In genomic region chr7:84142726-84143125, GRCh38 we compare ENCODE assay signal across 21 cellular contexts. TPM values are rescaled to one million over a fixed set of nuclear protein-coding genes. Genes with fewer than 3 reads are reported as not detected.
DNase-seq lines count a peak whose midpoint lies in the region; ATAC-seq, FAIRE-seq and TF ChIP-seq lines count a peak whose summit lies in the region.
"Had no signal": no experiment of that assay in that cellular context is flagged by ENCODE, and none has a peak within 500 bp of the region (broad histone marks: within the 10 kb centered on the region; RNA-seq: fewer than 3 reads in every experiment).

No MANE protein-coding gene starts in this region.

- ATAC-seq in HepG2 (no peak), right lobe of liver (no peak), K562 (no peak), upper lobe of left lung (ENCODE audit: low FRiP score in 2 of 2) (no peak)
- ATAC-seq: Right ventricle myocardium inferior had no signal

- H3K9ac ChIP-seq in HepG2 (ENCODE audit: insufficient read depth, low read depth, low read length) (no peak overlapping the region), K562 (ENCODE audit: insufficient read depth in 1 of 2, low read depth in 2 of 2, low read length in 2 of 2) (no peak overlapping the region), iPS-18a (ENCODE audit: low read length) (no peak overlapping the region)

- H3K4me3 ChIP-seq in HepG2 (replicated peaks in 1 of 3; ENCODE audit: insufficient read depth in 1 of 3, low read depth in 2 of 3, low read length in 3 of 3) (no peak overlapping the region), right lobe of liver (no peak overlapping the region), K562 (no peak overlapping the region), iPS-18a (ENCODE audit: low read length) (no peak overlapping the region), upper lobe of left lung (no peak overlapping the region), lower leg skin (ENCODE audit: low read depth, poor library complexity, severe bottlenecking) (no peak overlapping the region)
- H3K4me3 ChIP-seq: HAP-1, SJSA1 had no signal

- H3K79me2 ChIP-seq in HepG2 (ENCODE audit: insufficient read depth, low read length) (no peaks in the 10 kb centered on the region), K562 (ENCODE audit: control insufficient read depth, insufficient read depth, low read length) (no peaks in the 10 kb centered on the region)

- H3K9me1 ChIP-seq in K562 (ENCODE audit: control insufficient read depth, insufficient read depth, low read length): no peaks in the 10 kb centered on the region

- H3K9me3 ChIP-seq in HepG2 (ENCODE audit: low read length): no peaks in the 10 kb centered on the region
- no peaks in the 10 kb centered on the region for H3K9me3 ChIP-seq in right lobe of liver
- no peaks in the 10 kb centered on the region for H3K9me3 ChIP-seq in K562 (replicated peaks; ENCODE audit: control insufficient read depth, insufficient read depth, low read depth, low read length)
- no peaks in the 10 kb centered on the region for H3K9me3 ChIP-seq in iPS-18a (ENCODE audit: control insufficient read depth, low read depth, low read length)
- no peaks in the 10 kb centered on the region for H3K9me3 ChIP-seq in upper lobe of left lung
- H3K9me3 ChIP-seq: HAP-1, SJSA1 had no signal

- CTCF ChIA-PET in HepG2 (lab: Yijun Ruan, JAX; ENCODE audit: low intra/inter-chr PET ratio, low total read pairs): no interaction called here
- CTCF ChIA-PET in K562 (lab: Yijun Ruan, JAX; ENCODE audit: low intra/inter-chr PET ratio): no interaction called here

- TF ChIP-seq RAD21 in HepG2 (CRISPR knock-in tag; IDR thresholded peaks at IDR 0.05): no peak
- TF ChIP-seq RAD21 in K562 (CRISPR knock-in tag; conservative IDR thresholded peaks at IDR 0.05 in 1 of 2, IDR thresholded peaks at IDR 0.05 in 1 of 2): no peak

- H3K36me3 ChIP-seq in HepG2 (replicated peaks in 1 of 2; ENCODE audit: control insufficient read depth in 1 of 2, insufficient read depth in 2 of 2, low read length in 2 of 2): no peaks in the 10 kb centered on the region
- H3K36me3 ChIP-seq in right lobe of liver: no peaks in the 10 kb centered on the region
- H3K36me3 ChIP-seq in K562 (ENCODE audit: control insufficient read depth, insufficient read depth, low read length): no peaks in the 10 kb centered on the region
- H3K36me3 ChIP-seq in iPS-18a (ENCODE audit: control insufficient read depth, low read depth, low read length): no peaks in the 10 kb centered on the region
- H3K36me3 ChIP-seq in upper lobe of left lung: no peaks in the 10 kb centered on the region
- H3K36me3 ChIP-seq: HAP-1, SJSA1 had no signal

- intact Hi-C loops in HepG2 (cut with micrococcal nuclease; ENCODE audit: unreplicated experiment) (loop anchor here (5.0 kb wide), 1 partner anchor 100 kb away; no protein-coding TSS in a partner anchor), right lobe of liver (cut with DNase I) (no loop called here), K562 (cut with micrococcal nuclease) (no loop called here), lower leg skin (cut with DNase I; ENCODE audit: low total_unique reads) (no loop called here)

- no TSS peak for BruUV-seq in HepG2 (replicated peaks; lab: Mats Ljungman, UMichigan)
- BruUV-seq in K562 (replicated peaks; lab: Mats Ljungman, UMichigan): no TSS peak

- TF ChIP-seq CTCF in HepG2 (CRISPR knock-in tag; IDR thresholded peaks at IDR 0.05) (no peak), right lobe of liver (IDR thresholded peaks at IDR 0.05) (no peak), K562 (IDR thresholded peaks at IDR 0.05 in 2 of 3, conservative IDR thresholded peaks at IDR 0.05 in 1 of 3; ENCODE audit: insufficient read depth in 2 of 3, low read depth in 1 of 3, low read length in 3 of 3) (no peak), upper lobe of left lung (IDR thresholded peaks at IDR 0.05) (no peak), lower leg skin (IDR thresholded peaks at IDR 0.05) (no peak)

- H4K20me1 ChIP-seq in HepG2 (ENCODE audit: insufficient read depth, low read length) (no peaks in the 10 kb centered on the region), K562 (replicated peaks; ENCODE audit: control insufficient read depth, insufficient read depth, low read length) (no peaks in the 10 kb centered on the region)

- TF ChIP-seq EP300 in HepG2 (IDR thresholded peaks at IDR 0.05; ENCODE audit: low read depth in 2 of 2, low read length in 2 of 2) (no peak), HepG2 (CRISPR knock-in tag; IDR thresholded peaks at IDR 0.05; ENCODE audit: borderline replicate concordance) (no peak), K562 (IDR thresholded peaks at IDR 0.05; ENCODE audit: low read length) (no peak), upper lobe of left lung (IDR thresholded peaks at IDR 0.05) (no peak)

- H3K27me3 ChIP-seq in HepG2 (ENCODE audit: control insufficient read depth in 1 of 2, insufficient read depth in 2 of 2, low read length in 2 of 2): no peaks in the 10 kb centered on the region
- H3K27me3 ChIP-seq in right lobe of liver: no peaks in the 10 kb centered on the region
- H3K27me3 ChIP-seq in K562 (ENCODE audit: control insufficient read depth in 2 of 2, insufficient read depth in 2 of 2, low read length in 2 of 2): no peaks in the 10 kb centered on the region
- no peaks in the 10 kb centered on the region for H3K27me3 ChIP-seq in iPS-18a (ENCODE audit: control insufficient read depth, insufficient read depth, low read length)
- no peaks in the 10 kb centered on the region for H3K27me3 ChIP-seq in upper lobe of left lung
- H3K27me3 ChIP-seq: SJSA1 had no signal

- TF ChIP-seq POLR2A in HepG2 (IDR thresholded peaks at IDR 0.05; ENCODE audit: insufficient read depth in 1 of 2, low read depth in 2 of 2, low read length in 2 of 2) (no peak), right lobe of liver (IDR thresholded peaks at IDR 0.05) (no peak), K562 (conservative IDR thresholded peaks at IDR 0.05) (no peak), upper lobe of left lung (IDR thresholded peaks at IDR 0.05) (no peak), lower leg skin (IDR thresholded peaks at IDR 0.05) (no peak)

- no peak overlapping the region for H3K4me2 ChIP-seq in HepG2 (ENCODE audit: low read depth, low read length)
- no peak overlapping the region for H3K4me2 ChIP-seq in K562 (ENCODE audit: insufficient read depth, low read length)

- 68% methylated on average over 3 of the region's 3 CpGs for WGBS in HepG2 (ENCODE audit: low lambda C conversion rate)
- 42% methylated on average over 3 of the region's 3 CpGs for WGBS in right lobe of liver (ENCODE audit: insufficient coverage, low coverage, low lambda C conversion rate, missing lambda C conversion rate)
- 3% methylated on average over 3 of the region's 3 CpGs for WGBS in K562 (ENCODE audit: insufficient coverage, low coverage, missing lambda C conversion rate)
- WGBS in upper lobe of left lung, 2 donors: 75 to 86% methylated on average over 3 of the region's 3 CpGs
- 97 to 98% methylated on average over 3 of the region's 3 CpGs for WGBS in lower leg skin, 2 donors

- H3K4me1 ChIP-seq in HepG2 (ENCODE audit: insufficient read depth, low read length) (peaks cover 20% of the 10 kb centered on the region), right lobe of liver (no peaks in the 10 kb centered on the region), K562 (replicated peaks in 1 of 2; ENCODE audit: control insufficient read depth in 2 of 2, insufficient read depth in 2 of 2, low read length in 2 of 2) (no peaks in the 10 kb centered on the region), iPS-18a (ENCODE audit: control insufficient read depth, low read depth, low read length) (peaks cover 46% of the 10 kb centered on the region), upper lobe of left lung (no peaks in the 10 kb centered on the region)

- H2AFZ ChIP-seq in HepG2 (ENCODE audit: low read length) (no peak overlapping the region), K562 (ENCODE audit: low read depth, low read length) (no peak overlapping the region)

- DNase-seq in HepG2 (ENCODE audit: low spot score): no peak
- DNase-seq in right lobe of liver: no peak
- DNase-seq in K562 (ENCODE audit: extremely low read depth in 1 of 4, low spot score in 3 of 4): no peak
- no peak for DNase-seq in NCI-H1694 treated with DMSO at 0.1 percent for 48 hours (lab: John Stamatoyannopoulos, UW)
- DNase-seq in upper lobe of left lung: no peak
- no peak for DNase-seq in lower leg skin (ENCODE audit: low spot score in 2 of 2)
- DNase-seq in epidermal melanocyte (ENCODE audit: insufficient read length, low spot score): no peak
- DNase-seq: AML-193, C1 segment of cervical spinal cord, EL, Kasumi-1, NCI-H1694, NCI-H2081 treated with DMSO at 0.1 percent for 48 hours, NCI-H2171 treated with DMSO at 0.1 percent for 48 hours, NCI-H524 treated with DMSO at 0.1 percent for 48 hours had no signal

- POLR2A ChIA-PET in HepG2 (lab: Yijun Ruan, JAX): no interaction called here
- POLR2A ChIA-PET in K562 (lab: Yijun Ruan, JAX): no interaction called here

- no peak for FAIRE-seq in HepG2 (lab: Jason Lieb, UNC)
- no peak for FAIRE-seq in K562 (lab: Jason Lieb, UNC)
- FAIRE-seq: HTR-8/SVneo had no signal

- in situ Hi-C loops in HepG2 (cut with HindIII; ENCODE audit: extremely low pct_ligation_motif_present, low pct_unique_long_range_greater_than_20kb) (no loop called here), K562 (cut with MboI) (no loop called here)

- no peak overlapping the region for H3K27ac ChIP-seq in HepG2 (ENCODE audit: extremely low read length, insufficient read depth, low read length)
- H3K27ac ChIP-seq in right lobe of liver: no peak overlapping the region
- H3K27ac ChIP-seq in K562 (ENCODE audit: extremely low read depth, low read depth, low read length): no peak overlapping the region
- peak overlapping the region; percentile 20 for H3K27ac ChIP-seq in iPS-18a (ENCODE audit: low read length)
- H3K27ac ChIP-seq in upper lobe of left lung: no peak overlapping the region
- H3K27ac ChIP-seq: 22Rv1, SJSA1 had no signal

RNA-seq across cellular contexts. Expression of gene SEMA3A, which starts 51.9 kb away (rescaled TPM):
- total RNA-seq in HepG2 (2016; rRNA removed; fragmentation: Illumina TruSeq; extraction: Trizol) (0.56 and 1.2 TPM in 2 replicates), right lobe of liver (under 1 TPM in 5 of 6 experiments, not detected in 1; 0.12 to 0.57 (median 0.29) TPM), K562 (2014; rRNA removed) (0.50 and 1.3 TPM in 2 replicates), K562 (2014; rRNA removed; fragmentation: Illumina TruSeq; extraction: Trizol) (1.5 and 1.7 TPM in 2 replicates), K562 (2015; rRNA removed; fragmentation: Illumina TruSeq; extraction: Trizol) (3.0 and 3.1 TPM in 2 replicates), K562 (2021) (1.4 and 1.5 TPM in 2 replicates), upper lobe of left lung (1 to 10 TPM; 1.0 to 8.8 (median 3.1) TPM), lower leg skin (1 to 10 TPM in 3 of 4 donors, under 1 TPM in 1; 0.19 to 1.6 (median 1.4) TPM)
- 0.18 TPM in 1 of 2 replicates, not detected in the other for total RNA-seq in HepG2 (2016; cell fraction: cytosol; rRNA removed; fragmentation: Illumina TruSeq; extraction: Trizol; ENCODE audit: low read depth)
- 1.3 and 1.4 TPM in 2 replicates for total RNA-seq in HepG2 (2016; cell fraction: insoluble cytoplasmic fraction; rRNA removed; fragmentation: Illumina TruSeq; extraction: Trizol)
- total RNA-seq in HepG2 (2016; cell fraction: membrane; rRNA removed; fragmentation: Illumina TruSeq; extraction: Trizol): 0.48 and 0.68 TPM in 2 replicates
- 1.2 and 3.6 TPM in 2 replicates for total RNA-seq in HepG2 (2016; cell fraction: nucleus; rRNA removed; fragmentation: Illumina TruSeq; extraction: Trizol)
- polyA plus RNA-seq in HepG2 (2011; rRNA removed) (0.29 and 0.37 TPM in 2 replicates), K562 (2011; rRNA removed) (1.2 and 1.6 TPM in 2 replicates), K562 (2014; fragmentation: Illumina TruSeq; extraction: Trizol) (0.84 and 0.86 TPM in 2 replicates), K562 (2014; fragmentation: Nextera tagmentation; extraction: Ambion mirVana) (under 1 TPM; 0.36 to 0.37 TPM), K562 (2014; rRNA removed) (0.53 and 1.1 TPM in 2 replicates)
- 0.13 and 0.35 TPM in 2 replicates for polyA plus RNA-seq in HepG2 (2011; cell fraction: cytosol; rRNA removed)
- 0.09 and 0.43 TPM in 2 replicates for polyA plus RNA-seq in HepG2 (2011; cell fraction: nucleus; rRNA removed)
- polyA plus RNA-seq in HepG2 (2012): 0.09 and 0.65 TPM in 2 replicates
- 0.01 and 0.02 TPM in 2 replicates for polyA plus RNA-seq in HepG2 (2016; cell fraction: cytosol; fragmentation: Illumina TruSeq; extraction: Trizol; ENCODE audit: low read depth)
- polyA plus RNA-seq in HepG2 (2016; cell fraction: insoluble cytoplasmic fraction; fragmentation: Illumina TruSeq; extraction: Trizol; ENCODE audit: low read depth): 0.39 and 0.48 TPM in 2 replicates
- polyA plus RNA-seq in HepG2 (2016; cell fraction: membrane; fragmentation: Illumina TruSeq; extraction: Trizol; ENCODE audit: low read depth): 0.06 and 0.07 TPM in 2 replicates
- polyA plus RNA-seq in HepG2 (2016; cell fraction: nucleus; fragmentation: Illumina TruSeq; extraction: Trizol; ENCODE audit: insufficient read depth, low read depth): 0.49 and 0.51 TPM in 2 replicates
- polyA minus RNA-seq in HepG2 (2011; rRNA and poly(A)+ RNA removed; ENCODE audit: low replicate concordance): 0.28 and 1.1 TPM in 2 replicates
- polyA minus RNA-seq in HepG2 (2011; cell fraction: cytosol; rRNA and poly(A)+ RNA removed): 0.62 and 0.69 TPM in 2 replicates
- 0.25 and 0.52 TPM in 2 replicates for polyA minus RNA-seq in HepG2 (2011; cell fraction: nucleus; rRNA and poly(A)+ RNA removed)
- total RNA-seq in K562 (2011; cell fraction: chromatin; rRNA removed; ENCODE audit: low replicate concordance): 6.0 and 7.6 TPM in 2 replicates
- 1.0 and 2.5 TPM in 2 replicates for total RNA-seq in K562 (2011; cell fraction: nucleolus; rRNA removed)
- 3.1 and 4.8 TPM in 2 replicates for total RNA-seq in K562 (2011; cell fraction: nucleoplasm; rRNA removed)
- polyA plus RNA-seq in K562 (2011; cell fraction: cytosol; rRNA removed): 0.31 and 0.49 TPM in 2 replicates
- 1.3 and 1.9 TPM in 2 replicates for polyA plus RNA-seq in K562 (2011; cell fraction: nucleus; rRNA removed)
- 1.2 and 1.6 TPM in 2 replicates for polyA plus RNA-seq in K562 (2012)
- 5.8 and 6.2 TPM in 2 replicates for polyA minus RNA-seq in K562 (2011; rRNA and poly(A)+ RNA removed)
- 2.5 and 3.0 TPM in 2 replicates for polyA minus RNA-seq in K562 (2011; cell fraction: cytosol; rRNA and poly(A)+ RNA removed)
- polyA minus RNA-seq in K562 (2011; cell fraction: nucleus; rRNA and poly(A)+ RNA removed): 3.6 and 8.6 TPM in 2 replicates
